17 cellular contexts compared by ENCODE assay signal in genomic region chr2:3356799-3357198, GRCh38. TPM values are rescaled to one million over a fixed set of nuclear protein-coding genes. Genes with fewer than 3 reads are reported as not detected.
A peak's percentile ranks its signal among the peaks of the same experiment; 100 is the strongest.
DNase-seq lines count a peak whose midpoint lies in the region; ATAC-seq, FAIRE-seq and TF ChIP-seq lines count a peak whose summit lies in the region.
"Had no signal": no experiment of that assay in that cellular context is flagged by ENCODE, and none has a peak within 500 bp of the region (broad histone marks: within the 10 kb centered on the region; RNA-seq: fewer than 3 reads in every experiment).

No MANE protein-coding gene starts in this region.

- H3K4me3 Mint-ChIP-seq in natural killer cell, result no peak overlapping the region
- no peak overlapping the region for H3K4me3 Mint-ChIP-seq in natural killer cell treated with Interleukin-12 subunit alpha and Interleukin-12 subunit beta and Interleukin-15 and Interleukin-18, amount 100 ng/mL, for 72 hours
- peak overlapping the region; percentile 18; the same call in 1 of the 2 replicates for H3K4me3 Mint-ChIP-seq in WTC11
- H3K4me3 Mint-ChIP-seq in activated T-cell treated with anti-CD3 and anti-CD28 coated beads, Interleukin-2, amount 50 U/mL, for 4 hours, result no peak overlapping the region
- H3K4me3 Mint-ChIP-seq: activated naive CD8-positive, alpha-beta T cell treated with anti-CD3 and anti-CD28 coated beads, Interleukin-2, amount 10 ng/mL, durations not matched to agents 7 days and 5 days; CD4-positive, alpha-beta memory T cell; naive thymus-derived CD8-positive, alpha-beta T cell had no signal

- H3K14ac ChIP-seq in neuronal stem cell (ENCODE audit: low read length), result no peak overlapping the region

- H3K36me3 Mint-ChIP-seq in natural killer cell, result no peaks in the 10 kb centered on the region
- H3K36me3 Mint-ChIP-seq in natural killer cell treated with Interleukin-12 subunit alpha and Interleukin-12 subunit beta and Interleukin-15 and Interleukin-18, amount 100 ng/mL, for 72 hours, result peaks cover 18% of the 10 kb centered on the region
- peaks cover 21% of the 10 kb centered on the region for H3K36me3 Mint-ChIP-seq in WTC11
- peaks cover 21% of the 10 kb centered on the region for H3K36me3 Mint-ChIP-seq in activated T-cell treated with anti-CD3 and anti-CD28 coated beads, Interleukin-2, amount 50 U/mL, for 4 hours (ENCODE audit: insufficient read depth)

- H3K18ac ChIP-seq in neuronal stem cell (ENCODE audit: low read length), result no peak overlapping the region

- intact Hi-C loops in natural killer cell (cut with micrococcal nuclease) (no loop called here), kidney (cut with DNase I) (no loop called here)

- H2BK120ac ChIP-seq in neuronal stem cell (ENCODE audit: low read depth, low read length), result no peak overlapping the region

- no peak overlapping the region for H4K91ac ChIP-seq in neuronal stem cell (ENCODE audit: low read depth, low read length, poor library complexity)

- no peak overlapping the region for H3K23ac ChIP-seq in neuronal stem cell (ENCODE audit: low read depth, low read length, poor library complexity)

- WGBS in neuronal stem cell (ENCODE audit: extremely low coverage in 2 of 2, insufficient read length in 2 of 2, insufficient replicate concordance in 1 of 2), 2 donors, result no CpG with 5 or more reads among the region's 2 CpGs

- peaks cover 0 to 2% of the 10 kb centered on the region in 2 donors for H3K9me3 Mint-ChIP-seq in natural killer cell
- peaks cover 5% of the 10 kb centered on the region for H3K9me3 Mint-ChIP-seq in natural killer cell treated with Interleukin-12 subunit alpha and Interleukin-12 subunit beta and Interleukin-15 and Interleukin-18, amount 100 ng/mL, for 72 hours
- peaks cover 5% of the 10 kb centered on the region for H3K9me3 Mint-ChIP-seq in WTC11
- peaks cover 4% of the 10 kb centered on the region for H3K9me3 Mint-ChIP-seq in activated T-cell treated with anti-CD3 and anti-CD28 coated beads, Interleukin-2, amount 50 U/mL, for 4 hours

- no peak overlapping the region for H2BK5ac ChIP-seq in neuronal stem cell (ENCODE audit: low read length)

- no peak for FAIRE-seq in kidney (lab: Jason Lieb, UNC)

- no peak overlapping the region for H2AK5ac ChIP-seq in neuronal stem cell (ENCODE audit: low read depth, low read length)

- no peak overlapping the region for H4K8ac ChIP-seq in neuronal stem cell (ENCODE audit: low read depth, low read length)

- CTCF ChIA-PET in WTC11 (lab: Charles Lee) (no interaction called here), HEK293T (lab: Yijun Ruan, JAX) (no interaction called here)

- H3K27me3 Mint-ChIP-seq in natural killer cell (ENCODE audit: low read depth in 2 of 2) (no peaks in the 10 kb centered on the region), WTC11 (ENCODE audit: low read depth) (no peaks in the 10 kb centered on the region)
- H3K27me3 Mint-ChIP-seq in natural killer cell treated with Interleukin-12 subunit alpha and Interleukin-12 subunit beta and Interleukin-15 and Interleukin-18, amount 100 ng/mL, for 72 hours, result no peaks in the 10 kb centered on the region
- H3K27me3 Mint-ChIP-seq in activated T-cell treated with anti-CD3 and anti-CD28 coated beads, Interleukin-2, amount 50 U/mL, for 4 hours (ENCODE audit: low read depth), result no peaks in the 10 kb centered on the region
- H3K27me3 Mint-ChIP-seq: activated naive CD8-positive, alpha-beta T cell treated with anti-CD3 and anti-CD28 coated beads, Interleukin-2, amount 10 ng/mL, durations not matched to agents 7 days and 5 days; CD4-positive, alpha-beta memory T cell; naive thymus-derived CD8-positive, alpha-beta T cell had no signal

- H3K4me1 ChIP-seq in kidney (ENCODE audit: control insufficient read depth in 1 of 2, insufficient read depth in 1 of 2, low read depth in 1 of 2, low read length in 2 of 2) (peaks cover 7 to 11% of the 10 kb centered on the region in 2 donors), neuronal stem cell (ENCODE audit: control insufficient read depth in 2 of 2, insufficient read depth in 1 of 2, low read depth in 1 of 2, low read length in 2 of 2) (peaks cover 0 to under 1% of the 10 kb centered on the region in 2 donors)

- H3K9ac ChIP-seq in kidney (ENCODE audit: low read length in 2 of 2) (no peak overlapping the region), neuronal stem cell (ENCODE audit: low read depth, low read length, poor library complexity) (no peak overlapping the region)

- no peak overlapping the region for H2BK12ac ChIP-seq in neuronal stem cell (ENCODE audit: low read length)

- ATAC-seq in natural killer cell (no peak), WTC11 (peak; percentile 78), GM18519 (IDR thresholded peaks at IDR 0.05; ENCODE audit: low FRiP score, unreplicated experiment) (no peak)
- ATAC-seq in natural killer cell treated with Interleukin-12 subunit alpha and Interleukin-12 subunit beta and Interleukin-15 and Interleukin-18, amount 100 ng/mL, for 72 hours, result no peak
- ATAC-seq in activated T-cell treated with anti-CD3 and anti-CD28 coated beads, Interleukin-2, amount 50 U/mL, for 4 hours, result no peak
- ATAC-seq: left cardiac atrium; naive thymus-derived CD8-positive, alpha-beta T cell; Right ventricle myocardium inferior had no signal

- H3K9me3 ChIP-seq in kidney (ENCODE audit: control insufficient read depth in 1 of 2, low read length in 2 of 2) (no peaks in the 10 kb centered on the region), neuronal stem cell (replicated peaks in 1 of 2; ENCODE audit: control insufficient read depth in 2 of 2, insufficient read depth in 1 of 2, low read depth in 1 of 2, low read length in 2 of 2) (no peaks in the 10 kb centered on the region)

- no peak overlapping the region for H2AFZ ChIP-seq in neuronal stem cell (ENCODE audit: low read length)

- peaks cover 0 to 3% (median 0%) of the 10 kb centered on the region in 3 experiments for H3K27me3 ChIP-seq in neuronal stem cell (ENCODE audit: control insufficient read depth in 3 of 3, insufficient read depth in 3 of 3, low read depth in 1 of 3, low read length in 3 of 3)

- H3K4ac ChIP-seq in neuronal stem cell (ENCODE audit: low read length), result no peak overlapping the region

- H3K4me1 Mint-ChIP-seq in natural killer cell, result peaks cover 28 to 41% of the 10 kb centered on the region in 2 donors
- peaks cover 17 to 23% of the 10 kb centered on the region in 2 donors for H3K4me1 Mint-ChIP-seq in natural killer cell treated with Interleukin-12 subunit alpha and Interleukin-12 subunit beta and Interleukin-15 and Interleukin-18, amount 100 ng/mL, for 72 hours (ENCODE audit: low read depth in 2 of 2)
- peaks cover 22% of the 10 kb centered on the region for H3K4me1 Mint-ChIP-seq in WTC11
- H3K4me1 Mint-ChIP-seq in activated T-cell treated with anti-CD3 and anti-CD28 coated beads, Interleukin-2, amount 50 U/mL, for 4 hours (ENCODE audit: low read depth), result peaks cover 23% of the 10 kb centered on the region

- H3K36me3 ChIP-seq in kidney (ENCODE audit: control insufficient read depth in 1 of 2, insufficient read depth in 2 of 2, low read length in 2 of 2) (peaks cover 0 to 4% of the 10 kb centered on the region in 2 donors), neuronal stem cell (replicated peaks in 1 of 2; ENCODE audit: control insufficient read depth in 2 of 2, insufficient read depth in 2 of 2, low read length in 2 of 2) (peaks cover 9 to 27% of the 10 kb centered on the region in 2 donors)

- H3K27ac Mint-ChIP-seq in natural killer cell (peak overlapping the region; percentile 43 to 58), WTC11 (peak overlapping the region; percentile 68)
- no peak overlapping the region for H3K27ac Mint-ChIP-seq in natural killer cell treated with Interleukin-12 subunit alpha and Interleukin-12 subunit beta and Interleukin-15 and Interleukin-18, amount 100 ng/mL, for 72 hours
- H3K27ac Mint-ChIP-seq: activated naive CD8-positive, alpha-beta T cell treated with anti-CD3 and anti-CD28 coated beads, Interleukin-2, amount 10 ng/mL, durations not matched to agents 7 days and 5 days had no signal

- H3K4me3 ChIP-seq in kidney (ENCODE audit: low read length in 2 of 2) (peak overlapping the region; percentile 20 to 42), neuronal stem cell (ENCODE audit: low read length in 2 of 2) (no peak overlapping the region)

- H3K4me2 ChIP-seq in neuronal stem cell (ENCODE audit: insufficient read depth, low read length, poor library complexity, severe bottlenecking), result no peak overlapping the region

- no peak for TF ChIP-seq CTCF in natural killer cell (IDR thresholded peaks at IDR 0.05)
- TF ChIP-seq CTCF in WTC11 (IDR thresholded peaks at IDR 0.05), result no peak
- no peak for TF ChIP-seq CTCF in kidney (IDR thresholded peaks at IDR 0.05; ENCODE audit: borderline replicate concordance, extremely low read depth, insufficient read depth)

- peaks cover 2% of the 10 kb centered on the region for H3K79me1 ChIP-seq in neuronal stem cell (ENCODE audit: low read depth, low read length)

- no peak overlapping the region for H2BK15ac ChIP-seq in neuronal stem cell (ENCODE audit: low read length)

- POLR2A ChIA-PET in WTC11 (lab: Charles Lee), result interaction anchor here (0.6 kb wide), 1 partner anchor 813 kb away, joined by 4 read pairs; no protein-coding TSS in a partner anchor
- POLR2A ChIA-PET in HEK293T (lab: Yijun Ruan, JAX), result no interaction called here

- peak overlapping the region in 1 of 2 donors; percentile 67 for H3K27ac ChIP-seq in kidney (ENCODE audit: low read depth in 2 of 2, low read length in 2 of 2)
- H3K27ac ChIP-seq in neuronal stem cell (replicated peaks; ENCODE audit: low read length), result no peak overlapping the region

- DNase-seq in natural killer cell, result no peak
- no peak for DNase-seq in natural killer cell treated with Interleukin-12 subunit alpha and Interleukin-12 subunit beta and Interleukin-15 and Interleukin-18, amount 100 ng/mL, for 72 hours (ENCODE audit: low spot score)
- no peak for DNase-seq in WTC11 (ENCODE audit: low spot score)
- no peak for DNase-seq in kidney
- no peak for DNase-seq in activated T-cell treated with anti-CD3 and anti-CD28 coated beads, Interleukin-2, amount 50 U/mL, for 4 hours
- no peak for DNase-seq in HEK293T (ENCODE audit: extremely low spot score)
- no peak for DNase-seq in neuronal stem cell (ENCODE audit: low spot score)
- DNase-seq: activated CD4-positive, alpha-beta T cell treated with anti-CD3 and anti-CD28 coated beads, Interleukin-2, amount 50 U/mL, for 1 hour; activated naive CD8-positive, alpha-beta T cell treated with anti-CD3 and anti-CD28 coated beads, Interleukin-2, amount 10 ng/mL, durations not matched to agents 7 days and 5 days; CD4-positive, alpha-beta memory T cell; foreskin melanocyte; left cardiac atrium; mesendoderm; naive thymus-derived CD8-positive, alpha-beta T cell; NCI-H1105 had no signal

RNA-seq across cellular contexts. Expression of gene EIPR1, which starts 20.8 kb away (rescaled TPM):
- total RNA-seq in natural killer cell (10 to 100 TPM; 26.8 to 28.8 (median 27.9) TPM), WTC11 (2021) (22.8 to 25.0 TPM (median 23.0 TPM) in 3 replicates), kidney (28.2 TPM)
- total RNA-seq in natural killer cell treated with Interleukin-12 subunit alpha and Interleukin-12 subunit beta and Interleukin-15 and Interleukin-18, amount 100 ng/mL, for 72 hours, result 10 to 100 TPM; 46.9 to 61.8 TPM
- 37.8 TPM for polyA plus RNA-seq in kidney (ENCODE audit: insufficient read depth, low read depth, low replicate concordance)
- 10 to 100 TPM; 36.3 to 39.5 (median 37.2) TPM for total RNA-seq in activated T-cell treated with anti-CD3 and anti-CD28 coated beads, Interleukin-2, amount 50 U/mL, for 4 hours
- polyA plus RNA-seq in neuronal stem cell (2013, experiment 1 of 2), result 29.0 TPM
- polyA plus RNA-seq in neuronal stem cell (2013, experiment 2 of 2), result 26.5 TPM

RNA-seq across cellular contexts. Expression of gene TRAPPC12, which starts 22.7 kb away (rescaled TPM):
- total RNA-seq in natural killer cell (10 to 100 TPM; 65.1 to 92.6 (median 86.7) TPM), WTC11 (2021) (72.3 to 74.5 TPM (median 72.8 TPM) in 3 replicates), kidney (104 TPM)
- 100 to 1,000 TPM in 1 of 2 donors, 10 to 100 TPM in 1; 93.2 to 155 TPM for total RNA-seq in natural killer cell treated with Interleukin-12 subunit alpha and Interleukin-12 subunit beta and Interleukin-15 and Interleukin-18, amount 100 ng/mL, for 72 hours
- polyA plus RNA-seq in kidney (ENCODE audit: insufficient read depth, low read depth, low replicate concordance), result 81.6 TPM
- total RNA-seq in activated T-cell treated with anti-CD3 and anti-CD28 coated beads, Interleukin-2, amount 50 U/mL, for 4 hours, result 10 to 100 TPM; 79.9 to 89.4 (median 84.5) TPM
- polyA plus RNA-seq in neuronal stem cell (2013, experiment 1 of 2), result 37.6 TPM
- polyA plus RNA-seq in neuronal stem cell (2013, experiment 2 of 2), result 41.5 TPM

Comparison
In these comparisons a context has a peak if more than half of its experiments do, and no peak if none do; other contexts are left out.
1. H3K27ac Mint-ChIP-seq: peak in natural killer cell (2 of 2) and WTC11 (single experiment); none in natural killer cell treated with Interleukin-12 subunit alpha and Interleukin-12 subunit beta and Interleukin-15 and Interleukin-18, amount 100 ng/mL, for 72 hours (0 of 2).
2. H3K4me3 ChIP-seq: peak in kidney (2 of 2); none in neuronal stem cell (0 of 2).